Comparison of ENCODE assay signal across 1 cellular context in the genomic region with DNA sequence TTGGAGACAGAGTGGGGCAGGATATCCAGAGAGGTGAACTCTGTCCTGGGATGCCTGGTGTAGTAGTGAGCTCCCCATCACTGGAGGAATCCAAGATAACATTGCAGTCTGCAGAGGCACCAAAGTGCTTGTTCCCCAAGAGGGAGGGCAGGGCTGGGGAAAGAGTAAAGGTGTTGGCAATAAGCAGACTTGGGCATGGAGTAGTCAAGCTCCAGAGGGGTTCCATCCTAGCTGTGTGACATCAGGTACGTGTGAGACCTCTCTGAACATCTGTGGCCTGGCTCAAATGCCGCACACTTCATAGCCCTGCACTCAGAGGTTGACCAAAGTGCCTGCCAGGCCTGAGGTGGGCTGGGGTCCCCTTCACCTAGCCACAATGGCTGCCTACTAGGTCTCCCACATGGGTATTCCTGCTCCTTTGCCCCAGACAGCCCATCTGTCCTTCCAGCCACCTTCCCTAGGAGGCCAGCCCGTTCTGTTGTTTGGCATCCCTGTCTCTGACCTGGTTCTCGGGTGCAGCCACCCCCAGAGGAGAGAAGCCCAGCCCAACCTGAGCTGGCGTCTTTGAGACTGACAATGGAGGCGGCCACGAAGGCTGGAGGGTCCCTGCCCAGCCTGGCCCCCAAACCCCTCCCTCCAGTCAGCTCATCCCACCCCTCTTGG.
TF ChIP-seq lines count a peak whose summit lies in the region.

No MANE protein-coding gene starts in this region.

TF ChIP-seq in A549, 52 proteins besides CTCF, POLR2A, EP300 and RAD21:
- TF ChIP-seq RNF2 (IDR thresholded peaks at IDR 0.05; ENCODE audit: borderline replicate concordance, low read depth) (no peak), SMC3 (IDR thresholded peaks at IDR 0.05) (no peak), JUNB (IDR thresholded peaks at IDR 0.05) (no peak), SREBF2 (IDR thresholded peaks at IDR 0.05) (no peak), ZFP36 (IDR thresholded peaks at IDR 0.05; ENCODE audit: borderline replicate concordance, partially characterized antibody) (peak; percentile 79), MAX (IDR thresholded peaks at IDR 0.05) (no peak), EHMT2 (IDR thresholded peaks at IDR 0.05; ENCODE audit: low read depth) (no peak)
- TF ChIP-seq, protein P1, sequence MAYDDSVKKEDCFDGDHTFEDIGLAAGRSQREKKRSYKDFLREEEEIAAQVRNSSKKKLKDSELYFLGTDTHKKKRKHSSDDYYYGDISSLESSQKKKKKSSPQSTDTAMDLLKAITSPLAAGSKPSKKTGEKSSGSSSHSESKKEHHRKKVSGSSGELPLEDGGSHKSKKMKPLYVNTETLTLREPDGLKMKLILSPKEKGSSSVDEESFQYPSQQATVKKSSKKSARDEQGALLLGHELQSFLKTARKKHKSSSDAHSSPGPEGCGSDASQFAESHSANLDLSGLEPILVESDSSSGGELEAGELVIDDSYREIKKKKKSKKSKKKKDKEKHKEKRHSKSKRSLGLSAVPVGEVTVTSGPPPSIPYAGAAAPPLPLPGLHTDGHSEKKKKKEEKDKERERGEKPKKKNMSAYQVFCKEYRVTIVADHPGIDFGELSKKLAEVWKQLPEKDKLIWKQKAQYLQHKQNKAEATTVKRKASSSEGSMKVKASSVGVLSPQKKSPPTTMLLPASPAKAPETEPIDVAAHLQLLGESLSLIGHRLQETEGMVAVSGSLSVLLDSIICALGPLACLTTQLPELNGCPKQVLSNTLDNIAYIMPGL (CRISPR knock-in tag; IDR thresholded peaks at IDR 0.05; ENCODE audit: borderline replicate concordance) = no peak
